ENCODE assay signal across 8 cellular contexts in genomic region chr15:67024322-67024997, GRCh38. TPM values are rescaled to one million over a fixed set of nuclear protein-coding genes. Genes with fewer than 3 reads are reported as not detected.
DNase-seq lines count a peak whose midpoint lies in the region; ATAC-seq, FAIRE-seq and TF ChIP-seq lines count a peak whose summit lies in the region.

No MANE protein-coding gene starts in this region.

- CTCF ChIA-PET in A673 (lab: Charles Lee), result no interaction called here

- H3K36me3 ChIP-seq in A673 (ENCODE audit: insufficient read depth, low read length, poor library complexity, severe bottlenecking) (no peaks in the 10 kb centered on the region), HAP-1 (replicated peaks) (no peaks in the 10 kb centered on the region), upper lobe of right lung (no peaks in the 10 kb centered on the region)

- H3K4me1 ChIP-seq in A673 (ENCODE audit: insufficient read depth, low read length, poor library complexity, severe bottlenecking) (peaks cover 27% of the 10 kb centered on the region), HAP-1 (peaks cover 23% of the 10 kb centered on the region), upper lobe of right lung (peaks cover 39% of the 10 kb centered on the region)

- no peak for TF ChIP-seq CTCF in A673 (conservative IDR thresholded peaks at IDR 0.05; ENCODE audit: low read depth, low read length)
- TF ChIP-seq CTCF in epithelial cell of esophagus (IDR thresholded peaks at IDR 0.05; ENCODE audit: insufficient read depth, low read depth, low read length, missing control alignments), result no peak
- TF ChIP-seq CTCF in upper lobe of right lung (IDR thresholded peaks at IDR 0.05), result no peak

- ATAC-seq in upper lobe of right lung, result peak; percentile 88

- DNase-seq in A673 (ENCODE audit: low spot score) (peak; percentile 94), HAP-1 (ENCODE audit: low spot score in 2 of 2) (peak; percentile 87 to 96), SKM-1 treated with dmso at 0.1 percent for 144 hours (lab: John Stamatoyannopoulos, UW; ENCODE audit: unreplicated experiment) (peak; percentile 93), epithelial cell of esophagus (ENCODE audit: low read depth) (peak; percentile 95), myocyte (ENCODE audit: low read depth) (peak; percentile 94), upper lobe of right lung (peak; percentile 77), cerebellar nuclear complex (lab: John Stamatoyannopoulos, UW) (no peak), GM19239 (ENCODE audit: insufficient read length, low spot score) (no peak)

- H3K4me3 ChIP-seq in A673 (ENCODE audit: low read depth, low read length, poor library complexity, severe bottlenecking) (no peak overlapping the region), HAP-1 (no peak overlapping the region), epithelial cell of esophagus (ENCODE audit: low read length) (no peak overlapping the region), upper lobe of right lung (no peak overlapping the region)

- BruUV-seq in A673 (replicated peaks; lab: Mats Ljungman, UMichigan), result no TSS peak

- in situ Hi-C loops in HAP-1 (cut with MboI; ENCODE audit: low sequenced_read_pairs), result no loop called here

- intact Hi-C loops in A673 (cut with micrococcal nuclease; ENCODE audit: unreplicated experiment) (no loop called here), upper lobe of right lung (cut with DNase I) (no loop called here)

- H3K9me3 ChIP-seq in A673 (ENCODE audit: low read depth, low read length, poor library complexity, severe bottlenecking) (no peaks in the 10 kb centered on the region), HAP-1 (no peaks in the 10 kb centered on the region), upper lobe of right lung (no peaks in the 10 kb centered on the region)

- peak overlapping the region; percentile 61 for H3K27ac ChIP-seq in A673 (ENCODE audit: low read depth, low read length, poor library complexity, severe bottlenecking)
- peak overlapping the region; percentile 25 for H3K27ac ChIP-seq in upper lobe of right lung

- H3K27me3 ChIP-seq in A673 (replicated peaks; ENCODE audit: insufficient read depth, low read depth, low read length, poor library complexity), result no peaks in the 10 kb centered on the region
- H3K27me3 ChIP-seq in HAP-1 (ENCODE audit: low read depth), result no peaks in the 10 kb centered on the region
- no peaks in the 10 kb centered on the region for H3K27me3 ChIP-seq in upper lobe of right lung

- POLR2A ChIA-PET in A673 (lab: Charles Lee; ENCODE audit: low non-redundant PET), result no interaction called here

- no peak for FAIRE-seq in GM19239 (lab: Jason Lieb, UNC)

RNA-seq across cellular contexts. Expression of gene SMAD3, which starts 40.9 kb away (rescaled TPM):
- total RNA-seq in A673 (2021), result 31.0 and 43.0 TPM in 2 replicates
- total RNA-seq in myocyte, result 24.4 and 31.0 TPM in 2 replicates
- 28.7 TPM for polyA plus RNA-seq in myocyte (2012)
- total RNA-seq in upper lobe of right lung, result 31.6 TPM

Comparison
In these comparisons a context has a peak if more than half of its experiments do, and no peak if none do; other contexts are left out.
1. DNase-seq: peak in A673 (single experiment), HAP-1 (2 of 2), SKM-1 treated with dmso at 0.1 percent for 144 hours (single experiment), epithelial cell of esophagus (single experiment), myocyte (single experiment) and upper lobe of right lung (single experiment); none in cerebellar nuclear complex (0 of 2) and GM19239 (single experiment).